8 cellular contexts compared by ENCODE assay signal in the genomic region with DNA sequence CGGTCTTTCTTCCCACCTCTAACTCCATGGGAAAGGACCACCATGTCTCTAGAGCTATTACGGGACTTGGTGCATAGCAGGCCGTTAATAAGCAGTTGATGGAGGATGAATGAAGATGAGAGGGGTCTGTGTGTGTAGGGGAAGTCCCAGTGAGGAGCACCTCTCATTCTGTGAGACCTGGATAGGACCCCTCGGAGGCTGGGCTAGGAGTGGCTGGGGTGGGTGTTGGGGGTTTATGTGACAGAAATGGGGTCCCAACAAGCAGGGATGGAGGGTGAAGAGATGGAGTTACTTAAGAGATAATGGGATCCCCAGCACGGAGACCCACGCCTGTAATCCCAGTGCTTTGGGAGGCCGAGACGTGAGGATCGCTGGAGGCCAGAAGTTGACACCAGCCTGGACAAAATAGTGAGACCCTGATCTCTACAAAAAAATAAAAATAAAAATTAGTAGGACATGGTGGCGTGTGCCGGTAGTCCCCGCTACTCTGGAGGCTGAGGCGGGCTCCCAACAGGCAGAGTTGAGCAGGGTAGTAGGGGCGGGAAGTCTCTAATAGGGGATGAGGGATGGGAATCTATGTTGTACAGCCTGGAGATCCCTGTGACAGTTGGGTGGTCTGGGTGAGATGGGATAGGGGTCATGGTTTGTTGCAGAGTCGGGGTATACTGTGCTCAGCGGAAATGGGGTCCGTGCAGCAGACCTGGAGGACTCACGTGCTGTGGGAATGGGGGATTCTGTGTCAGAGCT. TPM values are rescaled to one million over a fixed set of nuclear protein-coding genes. Genes with fewer than 3 reads are reported as not detected.
DNase-seq lines count a peak whose midpoint lies in the region; ATAC-seq and TF ChIP-seq lines count a peak whose summit lies in the region.

No MANE protein-coding gene starts in this region.

- intact Hi-C loops in heart right ventricle (cut with DNase I) (loop anchor here in 5 of 10 donors (5.0 to 10.0 kb wide), 5 partner anchors 44 to 274 kb away; a partner anchor contains a TSS), Right ventricle myocardium inferior (cut with DNase I) (loop anchor here (5.0 to 10.0 kb wide), 3 partner anchors 81 to 276 kb away; a partner anchor contains a TSS)

- no peak for TF ChIP-seq CTCF in heart right ventricle (IDR thresholded peaks at IDR 0.05)
- TF ChIP-seq CTCF in chondrocyte (IDR thresholded peaks at IDR 0.05) = no peak

- H3K9me3 ChIP-seq in heart right ventricle (peaks cover 0 to 10% (median 5%) of the 10 kb centered on the region in 11 donors), mucosa of stomach (ENCODE audit: control insufficient read depth, low read length) (no peaks in the 10 kb centered on the region)

- WGBS in heart right ventricle, 2 donors = 78 to 81% methylated on average over 18 of the region's 18 CpGs

- H3K27me3 ChIP-seq in heart right ventricle (no peaks in the 10 kb centered on the region), mucosa of stomach (ENCODE audit: control insufficient read depth, insufficient read depth, low read length) (no peaks in the 10 kb centered on the region)

- H3K4me1 Mint-ChIP-seq in chondrocyte (ENCODE audit: low read depth) = peaks cover 26% of the 10 kb centered on the region

- peaks cover 5% of the 10 kb centered on the region for H3K9me3 Mint-ChIP-seq in chondrocyte (ENCODE audit: low read depth)

- H3K27ac ChIP-seq in heart right ventricle = peak overlapping the region; percentile 90 to 98 (median 95)

- DNase-seq in heart right ventricle = no peak
- DNase-seq in Right ventricle myocardium inferior (ENCODE audit: missing footprints) = no peak
- DNase-seq in chondrocyte (ENCODE audit: low spot score) = no peak
- DNase-seq in NCI-H446 treated with DMSO at 0.1 percent for 48 hours (lab: John Stamatoyannopoulos, UW) = no peak
- DNase-seq in HuH-7.5 (ENCODE audit: low spot score) = no peak
- no peak for DNase-seq in central memory CD4-positive, alpha-beta T cell

- H3K4me1 ChIP-seq in heart right ventricle (peaks cover 3 to 31% (median 23%) of the 10 kb centered on the region in 9 donors), mucosa of stomach (ENCODE audit: control insufficient read depth, insufficient read depth, low read length) (peaks cover 27% of the 10 kb centered on the region)

- peak overlapping the region; percentile 80 for H3K4me3 Mint-ChIP-seq in chondrocyte (ENCODE audit: unreplicated experiment)

- H3K36me3 ChIP-seq in heart right ventricle = no peaks in the 10 kb centered on the region
- H3K36me3 ChIP-seq in mucosa of stomach (ENCODE audit: control insufficient read depth, insufficient read depth, low read length) = no peaks in the 10 kb centered on the region

- ATAC-seq in heart right ventricle (peak in 4 of 8 donors; percentile 1 to 24 (median 4)), Right ventricle myocardium inferior (no peak), HG03139 (IDR thresholded peaks at IDR 0.05; ENCODE audit: unreplicated experiment) (no peak)

- no peaks in the 10 kb centered on the region for H3K27me3 Mint-ChIP-seq in chondrocyte (ENCODE audit: low read depth)

- H3K36me3 Mint-ChIP-seq in chondrocyte (ENCODE audit: low read depth) = peaks cover 2% of the 10 kb centered on the region

- peak overlapping the region; percentile 85 for H3K27ac Mint-ChIP-seq in chondrocyte (ENCODE audit: unreplicated experiment)

- H3K4me3 ChIP-seq in heart right ventricle = peak overlapping the region; percentile 25 to 81 (median 68)
- peak overlapping the region; percentile 55 for H3K4me3 ChIP-seq in mucosa of stomach (ENCODE audit: low read length)

- H3K9ac ChIP-seq in mucosa of stomach (ENCODE audit: low read length) = peak overlapping the region; percentile 84

RNA-seq across cellular contexts. Expression of a gene that starts 0.7 kb away (rescaled TPM):
- 1 to 10 TPM in 8 of 10 donors, under 1 TPM in 2; 0.85 to 2.6 (median 1.5) TPM for total RNA-seq in heart right ventricle
- 1 to 10 TPM; 1.8 to 3.7 TPM for polyA plus RNA-seq in heart right ventricle
- total RNA-seq in Right ventricle myocardium inferior = 1.8 TPM
- 2.7 to 3.1 TPM (median 2.8 TPM) in 3 replicates for total RNA-seq in chondrocyte

RNA-seq across cellular contexts. Expression of a gene that starts 11.0 kb away (rescaled TPM):
- total RNA-seq in heart right ventricle = 10 to 100 TPM in 9 of 10 donors, 1 to 10 TPM in 1; 9.6 to 14.8 (median 12.3) TPM
- polyA plus RNA-seq in heart right ventricle = 1 to 10 TPM; 4.6 to 4.9 TPM
- total RNA-seq in Right ventricle myocardium inferior = 11.4 TPM
- 4.9 to 6.7 TPM (median 6.4 TPM) in 3 replicates for total RNA-seq in chondrocyte

RNA-seq across cellular contexts. Expression of a gene that starts 44.9 kb away (rescaled TPM):
- 1 to 10 TPM in 8 of 10 donors, under 1 TPM in 2; 0.44 to 3.4 (median 1.5) TPM for total RNA-seq in heart right ventricle
- under 1 TPM; 0.73 to 0.91 TPM for polyA plus RNA-seq in heart right ventricle
- total RNA-seq in Right ventricle myocardium inferior = 2.3 TPM
- 7.5 to 17.0 TPM (median 7.6 TPM) in 3 replicates for total RNA-seq in chondrocyte

RNA-seq across cellular contexts. Expression of a gene that starts 56.9 kb away (rescaled TPM):
- total RNA-seq in heart right ventricle = 10 to 100 TPM; 53.7 to 92.8 (median 77.2) TPM
- 10 to 100 TPM; 36.6 to 90.6 TPM for polyA plus RNA-seq in heart right ventricle
- total RNA-seq in Right ventricle myocardium inferior = 70.8 TPM
- total RNA-seq in chondrocyte = 23.5 to 35.5 TPM (median 32.5 TPM) in 3 replicates
